ENCODE assay signal across 23 cellular contexts in genomic region chr2:107735206-107735605, GRCh38.
"Had no signal": no experiment of that assay in that cellular context is flagged by ENCODE, and none has a peak within 500 bp of the region (broad histone marks: within the 10 kb centered on the region; RNA-seq: fewer than 3 reads in every experiment).

No MANE protein-coding gene starts in this region.

- H3K4me1 ChIP-seq: left ventricle myocardium inferior, lower lobe of right lung, right atrium auricular region, spleen, testis, tibial nerve had no signal

- H3K4me3 ChIP-seq: esophagus squamous epithelium, left ventricle myocardium inferior, lower lobe of right lung, right atrium auricular region, spleen, testis, tibial nerve had no signal

- H3K27me3 Mint-ChIP-seq: central memory CD8-positive, alpha-beta T cell; memory B cell; stimulated activated naive B cell treated with anti-CD40 and anti-IgM and Interleukin-4, amounts not matched to agents 10 μg/mL and 1 μg/mL and 100 μg/mL, for 72 hours; stimulated activated naive CD8-positive, alpha-beta T cell treated with anti-CD3 and anti-CD28 coated beads, Interleukin-15, amount 100 ng/mL, for 72 hours had no signal

- H3K27me3 ChIP-seq: esophagus squamous epithelium, foreskin keratinocyte, right atrium auricular region, spleen, testis, tibial nerve had no signal

- H3K36me3 Mint-ChIP-seq: immature natural killer cell; memory B cell; naive B cell; stimulated activated naive B cell treated with anti-CD40 and anti-IgM and Interleukin-4, amounts not matched to agents 10 μg/mL and 1 μg/mL and 100 μg/mL, for 72 hours had no signal

- H3K4me1 Mint-ChIP-seq: memory B cell; naive B cell; stimulated activated naive B cell treated with anti-CD40 and anti-IgM and Interleukin-4, amounts not matched to agents 10 μg/mL and 1 μg/mL and 100 μg/mL, for 72 hours; stimulated activated naive CD8-positive, alpha-beta T cell treated with anti-CD3 and anti-CD28 coated beads, Interleukin-15, amount 100 ng/mL, for 72 hours had no signal

- DNase-seq: dermis blood vessel endothelial cell; esophagus squamous epithelium; foreskin keratinocyte; immature natural killer cell; kidney; left cardiac atrium; left ventricle myocardium inferior; lower lobe of right lung; midbrain; naive B cell; posterior cingulate gyrus; spleen; stimulated activated CD4-positive, alpha-beta T cell treated with anti-CD3 and anti-CD28 coated beads, Interleukin-15, amount 100 ng/mL, for 24 hours; stimulated activated CD4-positive, alpha-beta T cell treated with anti-CD3 and anti-CD28 coated beads, Interleukin-1b, Interleukin-23, amount 100 ng/mL, for 48 hours; stimulated activated CD4-positive, alpha-beta T cell treated with anti-CD3 and anti-CD28 coated beads, Interleukin-4, amount 100 ng/mL, for 24 hours; stimulated activated naive B cell treated with anti-CD40 and anti-IgM and Interleukin-4, amounts not matched to agents 10 μg/mL and 1 μg/mL and 100 μg/mL, for 72 hours; stimulated activated naive CD8-positive, alpha-beta T cell treated with anti-CD3 and anti-CD28 coated beads, Interleukin-15, amount 100 ng/mL, for 72 hours; testis had no signal

- H3K9me3 ChIP-seq: esophagus squamous epithelium, left ventricle myocardium inferior, lower lobe of right lung, right atrium auricular region, spleen, testis, tibial nerve had no signal

- H3K4me3 Mint-ChIP-seq: central memory CD8-positive, alpha-beta T cell; immature natural killer cell; memory B cell; naive B cell; nephron; stimulated activated naive B cell treated with anti-CD40 and anti-IgM and Interleukin-4, amounts not matched to agents 10 μg/mL and 1 μg/mL and 100 μg/mL, for 72 hours; stimulated activated naive CD8-positive, alpha-beta T cell treated with anti-CD3 and anti-CD28 coated beads, Interleukin-15, amount 100 ng/mL, for 72 hours had no signal

- H3K36me3 ChIP-seq: esophagus squamous epithelium, left ventricle myocardium inferior, lower lobe of right lung, right atrium auricular region, spleen, tibial nerve had no signal

- H3K27ac ChIP-seq: esophagus squamous epithelium, foreskin keratinocyte, left ventricle myocardium inferior, lower lobe of right lung, right atrium auricular region, spleen, testis, tibial nerve had no signal

- ATAC-seq: foreskin keratinocyte; left cardiac atrium; lower lobe of right lung; stimulated activated naive B cell treated with anti-CD40 and anti-IgM and Interleukin-4, amounts not matched to agents 10 μg/mL and 1 μg/mL and 100 μg/mL, for 72 hours; stimulated activated naive CD8-positive, alpha-beta T cell treated with anti-CD3 and anti-CD28 coated beads, Interleukin-15, amount 100 ng/mL, for 72 hours had no signal

- H3K9me3 Mint-ChIP-seq: central memory CD8-positive, alpha-beta T cell; nephron; stimulated activated naive CD8-positive, alpha-beta T cell treated with anti-CD3 and anti-CD28 coated beads, Interleukin-15, amount 100 ng/mL, for 72 hours had no signal

- H3K27ac Mint-ChIP-seq: immature natural killer cell; memory B cell; naive B cell; stimulated activated naive B cell treated with anti-CD40 and anti-IgM and Interleukin-4, amounts not matched to agents 10 μg/mL and 1 μg/mL and 100 μg/mL, for 72 hours; stimulated activated naive CD8-positive, alpha-beta T cell treated with anti-CD3 and anti-CD28 coated beads, Interleukin-15, amount 100 ng/mL, for 72 hours had no signal
